8 cellular contexts compared by ENCODE assay signal in genomic region chr10:78407009-78407711, GRCh38.
DNase-seq lines count a peak whose midpoint lies in the region; ATAC-seq and TF ChIP-seq lines count a peak whose summit lies in the region.

No MANE protein-coding gene starts in this region.

- no peak for TF ChIP-seq CTCF in CD4-positive, alpha-beta T cell (IDR thresholded peaks at IDR 0.05)
- no peak for TF ChIP-seq CTCF in mesothelial cell of epicardium (IDR thresholded peaks at IDR 0.05; ENCODE audit: unreplicated experiment)

- peaks cover 27% of the 10 kb centered on the region for H3K27me3 Mint-ChIP-seq in CD4-positive, alpha-beta T cell
- H3K27me3 Mint-ChIP-seq in mesothelial cell of epicardium (ENCODE audit: low read depth): no peaks in the 10 kb centered on the region

- peak; percentile 75 for ATAC-seq in CD4-positive, alpha-beta T cell (ENCODE audit: poor library complexity)
- ATAC-seq in HG02623 (IDR thresholded peaks at IDR 0.05; ENCODE audit: unreplicated experiment) (peak; percentile 74), GM21423 (IDR thresholded peaks at IDR 0.05; ENCODE audit: unreplicated experiment) (no peak)

- H3K4me3 Mint-ChIP-seq in CD4-positive, alpha-beta T cell: peak overlapping the region; percentile 72
- peak overlapping the region; percentile 75 for H3K4me3 Mint-ChIP-seq in mesothelial cell of epicardium

- H3K36me3 Mint-ChIP-seq in CD4-positive, alpha-beta T cell (ENCODE audit: low read depth): no peaks in the 10 kb centered on the region
- no peaks in the 10 kb centered on the region for H3K36me3 Mint-ChIP-seq in mesothelial cell of epicardium

- H3K9me3 ChIP-seq in CD4-positive, alpha-beta T cell (ENCODE audit: control insufficient read depth, low read length): no peaks in the 10 kb centered on the region

- H3K9me3 Mint-ChIP-seq in CD4-positive, alpha-beta T cell: no peaks in the 10 kb centered on the region
- no peaks in the 10 kb centered on the region for H3K9me3 Mint-ChIP-seq in mesothelial cell of epicardium

- H3K27ac Mint-ChIP-seq in CD4-positive, alpha-beta T cell: no peak overlapping the region
- peak overlapping the region; percentile 94 for H3K27ac Mint-ChIP-seq in mesothelial cell of epicardium

- H3K27ac ChIP-seq in CD4-positive, alpha-beta T cell (ENCODE audit: low read depth, low read length): no peak overlapping the region
- no peak overlapping the region for H3K27ac ChIP-seq in epithelial cell of prostate

- peaks cover 7% of the 10 kb centered on the region for H3K4me1 Mint-ChIP-seq in CD4-positive, alpha-beta T cell (ENCODE audit: low read depth)
- peaks cover 37% of the 10 kb centered on the region for H3K4me1 Mint-ChIP-seq in mesothelial cell of epicardium

- intact Hi-C loops in CD4-positive, alpha-beta T cell (cut with DNase I, micrococcal nuclease): no loop called here

- CTCF ChIA-PET in CD4-positive, alpha-beta T cell (lab: Charles Lee): no interaction called here

- POLR2A ChIA-PET in CD4-positive, alpha-beta T cell (lab: Charles Lee): interaction anchor here (1.1 kb wide), 1 partner anchor 47 kb away, joined by 3 read pairs; no protein-coding TSS in a partner anchor

- H3K27me3 ChIP-seq in CD4-positive, alpha-beta T cell (ENCODE audit: control insufficient read depth, insufficient read depth, low read length): peaks cover 13% of the 10 kb centered on the region

- peak; percentile 24 to 66 (median 40) for DNase-seq in CD4-positive, alpha-beta T cell
- DNase-seq in NCI-H345 (lab: John Stamatoyannopoulos, UW): peak; percentile 70
- DNase-seq in activated T-cell treated with anti-CD3 and anti-CD28 coated beads for 1 hour (ENCODE audit: low read depth): peak; percentile 19
- peak; percentile 86 for DNase-seq in epithelial cell of prostate (ENCODE audit: low read depth, low spot score)
- peak; percentile 86 to 94 for DNase-seq in mesothelial cell of epicardium (ENCODE audit: low spot score in 2 of 2, unreplicated experiment in 2 of 2)
- DNase-seq in stimulated activated CD8-positive, alpha-beta memory T cell treated with anti-CD3 and anti-CD28 coated beads, Interleukin-4, amount 100 ng/mL, for 4 hours (ENCODE audit: low read depth in 2 of 2, low spot score in 1 of 2): peak; percentile 21 to 36

Comparison
In these comparisons a context has a peak if more than half of its experiments do, and no peak if none do; other contexts are left out.
1. DNase-seq: peak in every context shown above with its lines; median percentile 90 in mesothelial cell of epicardium; 86 in epithelial cell of prostate; 70 in NCI-H345; 40 in CD4-positive, alpha-beta T cell; 28 in stimulated activated CD8-positive, alpha-beta memory T cell treated with anti-CD3 and anti-CD28 coated beads, Interleukin-4, amount 100 ng/mL, for 4 hours; 19 in activated T-cell treated with anti-CD3 and anti-CD28 coated beads for 1 hour.